25 cellular contexts compared by ENCODE assay signal in the genomic region with DNA sequence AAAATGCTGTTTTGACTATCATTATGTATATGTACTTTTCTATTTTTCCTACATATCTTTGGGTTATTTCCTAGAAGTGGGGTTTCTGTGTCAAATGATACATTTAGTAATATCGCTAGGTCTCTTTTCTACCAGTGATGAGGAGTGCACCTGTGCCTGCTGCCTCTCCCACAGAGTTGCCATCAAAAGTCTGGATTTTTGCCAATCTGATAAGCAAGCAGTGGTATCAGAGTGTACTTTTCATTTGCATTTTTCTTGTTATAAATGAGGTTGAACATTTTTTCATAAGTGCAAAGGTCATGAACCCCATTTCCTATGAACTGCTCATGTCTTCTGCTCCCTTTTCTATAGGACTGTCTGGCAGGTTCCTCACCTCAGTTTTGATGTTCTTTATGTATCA. TPM values are rescaled to one million over a fixed set of nuclear protein-coding genes. Genes with fewer than 3 reads are reported as not detected.
DNase-seq lines count a peak whose midpoint lies in the region; ATAC-seq and TF ChIP-seq lines count a peak whose summit lies in the region.
"Had no signal": no experiment of that assay in that cellular context is flagged by ENCODE, and none has a peak within 500 bp of the region (broad histone marks: within the 10 kb centered on the region; RNA-seq: fewer than 3 reads in every experiment).

No MANE protein-coding gene starts in this region.

- H3K4me1 Mint-ChIP-seq in CD8-positive, alpha-beta T cell (ENCODE audit: low read depth), result peaks cover 35% of the 10 kb centered on the region

- H3K4me3 ChIP-seq in CD8-positive, alpha-beta T cell (ENCODE audit: low read depth, low read length), result no peak overlapping the region
- H3K4me3 ChIP-seq in effector memory CD4-positive, alpha-beta T cell (ENCODE audit: insufficient read depth, low read depth, low read length, poor library complexity, severe bottlenecking), result no peak overlapping the region
- H3K4me3 ChIP-seq: GM23248, spleen, tibial artery had no signal

- H3K4me1 ChIP-seq in CD8-positive, alpha-beta T cell (ENCODE audit: insufficient read depth, low read length), result peaks cover 42% of the 10 kb centered on the region
- peaks cover 37% of the 10 kb centered on the region for H3K4me1 ChIP-seq in effector memory CD4-positive, alpha-beta T cell (ENCODE audit: control insufficient read depth, insufficient read depth, low read length, poor library complexity, severe bottlenecking)

- peaks cover 3% of the 10 kb centered on the region for H3K36me3 Mint-ChIP-seq in CD8-positive, alpha-beta T cell

- CTCF ChIA-PET in CD8-positive, alpha-beta T cell (lab: Charles Lee), result interaction anchor here (1.2 to 8.0 kb wide), 3 partner anchors 89 to 91 kb away, joined by 5 to 53 read pairs (median 18); no protein-coding TSS in a partner anchor

- H3K27me3 Mint-ChIP-seq in CD8-positive, alpha-beta T cell (ENCODE audit: low read depth), result no peaks in the 10 kb centered on the region
- H3K27me3 Mint-ChIP-seq: stimulated activated naive CD8-positive, alpha-beta T cell treated with anti-CD3 and anti-CD28 coated beads, Interleukin-15, amount 100 ng/mL, for 72 hours had no signal

- no peak overlapping the region for H3K27ac Mint-ChIP-seq in CD8-positive, alpha-beta T cell
- H3K27ac Mint-ChIP-seq: activated naive CD8-positive, alpha-beta T cell treated with anti-CD3 and anti-CD28 coated beads, Interleukin-2, amount 50 U/mL, for 24 hours; activated T-helper 2 cell treated with anti-CD3 and anti-CD28 coated beads, Interferon-gamma antibody, Interleukin-2, Interleukin-4, amounts not matched to agents 10 μg/mL and 5 μg/mL and 100 μg/mL, durations not matched to agents 14 hours and 24 hours and 36 hours; stimulated activated naive CD8-positive, alpha-beta T cell treated with anti-CD3 and anti-CD28 coated beads, Interleukin-15, amount 100 ng/mL, for 72 hours had no signal

- H3K27ac ChIP-seq in CD8-positive, alpha-beta T cell (ENCODE audit: low read depth, low read length), result no peak overlapping the region
- no peak overlapping the region for H3K27ac ChIP-seq in effector memory CD4-positive, alpha-beta T cell (ENCODE audit: insufficient read depth, low read length, poor library complexity, severe bottlenecking)
- H3K27ac ChIP-seq: GM23248, spleen, tibial artery had no signal

- no peaks in the 10 kb centered on the region for H3K36me3 ChIP-seq in CD8-positive, alpha-beta T cell (ENCODE audit: insufficient read depth, low read length)
- H3K36me3 ChIP-seq in effector memory CD4-positive, alpha-beta T cell (ENCODE audit: control insufficient read depth, insufficient read depth, low read length), result no peaks in the 10 kb centered on the region
- H3K36me3 ChIP-seq: spleen, tibial artery had no signal

- POLR2A ChIA-PET in CD8-positive, alpha-beta T cell (lab: Charles Lee), result no interaction called here

- TF ChIP-seq CTCF in CD8-positive, alpha-beta T cell (IDR thresholded peaks at IDR 0.05), result no peak

- intact Hi-C loops in CD8-positive, alpha-beta T cell (cut with DNase I, micrococcal nuclease), result loop anchor here in 1 of 2 experiments (5.0 kb wide), 1 partner anchor 450 kb away; no protein-coding TSS in a partner anchor

- H3K4me3 Mint-ChIP-seq in CD8-positive, alpha-beta T cell, result no peak overlapping the region
- H3K4me3 Mint-ChIP-seq: activated naive CD8-positive, alpha-beta T cell treated with anti-CD3 and anti-CD28 coated beads, Interleukin-2, amount 50 U/mL, for 24 hours had no signal

- peak; percentile 21 for ATAC-seq in CD8-positive, alpha-beta T cell
- no peak for ATAC-seq in esophagus mucosa
- ATAC-seq in HG03159 (IDR thresholded peaks at IDR 0.05; ENCODE audit: unreplicated experiment), result no peak
- ATAC-seq: activated naive CD8-positive, alpha-beta T cell treated with anti-CD3 and anti-CD28 coated beads, Interleukin-2, amount 50 U/mL, for 24 hours; Right ventricle myocardium inferior; stimulated activated naive CD8-positive, alpha-beta T cell treated with anti-CD3 and anti-CD28 coated beads, Interleukin-15, amount 100 ng/mL, for 72 hours had no signal

- peak; percentile 54 for DNase-seq in NCI-H748 (lab: John Stamatoyannopoulos, UW; ENCODE audit: unreplicated experiment)
- DNase-seq in NCI-H748 treated with DMSO at 0.1 percent for 48 hours (lab: John Stamatoyannopoulos, UW), result no peak
- no peak for DNase-seq in CD8-positive, alpha-beta T cell
- DNase-seq in NCI-H526 (lab: John Stamatoyannopoulos, UW), result peak; percentile 46 to 49
- DNase-seq in effector memory CD4-positive, alpha-beta T cell, result peak in 2 of 3 donors; percentile 12 to 25
- DNase-seq in SHP77 (lab: John Stamatoyannopoulos, UW), result no peak
- DNase-seq: 8988T; activated CD4-positive, alpha-beta T cell treated with anti-CD3 and anti-CD28 coated beads for 4 hours; activated naive CD8-positive, alpha-beta T cell treated with anti-CD3 and anti-CD28 coated beads, Interleukin-2, amount 50 U/mL, for 24 hours; GM23248; Kasumi-1; mammary epithelial cell; NCI-H1417 treated with DMSO at 0.1 percent for 48 hours; NCI-H524 treated with DMSO at 0.1 percent for 48 hours; nucleus accumbens; spleen; stimulated activated naive CD8-positive, alpha-beta T cell treated with anti-CD3 and anti-CD28 coated beads, Interleukin-15, amount 100 ng/mL, for 72 hours; SW 1271 had no signal

- no peaks in the 10 kb centered on the region for H3K9me3 Mint-ChIP-seq in CD8-positive, alpha-beta T cell
- H3K9me3 Mint-ChIP-seq: activated naive CD8-positive, alpha-beta T cell treated with anti-CD3 and anti-CD28 coated beads, Interleukin-2, amount 50 U/mL, for 24 hours; activated T-helper 2 cell treated with anti-CD3 and anti-CD28 coated beads, Interferon-gamma antibody, Interleukin-2, Interleukin-4, amounts not matched to agents 10 μg/mL and 5 μg/mL and 100 μg/mL, durations not matched to agents 14 hours and 24 hours and 36 hours; stimulated activated naive CD8-positive, alpha-beta T cell treated with anti-CD3 and anti-CD28 coated beads, Interleukin-15, amount 100 ng/mL, for 72 hours had no signal

- no peaks in the 10 kb centered on the region for H3K27me3 ChIP-seq in CD8-positive, alpha-beta T cell (ENCODE audit: insufficient read depth, low read length)
- H3K27me3 ChIP-seq in effector memory CD4-positive, alpha-beta T cell (replicated peaks; ENCODE audit: control insufficient read depth, insufficient read depth, low read length, poor library complexity, severe bottlenecking), result no peaks in the 10 kb centered on the region

- H3K9me3 ChIP-seq in CD8-positive, alpha-beta T cell (ENCODE audit: low read length), result no peaks in the 10 kb centered on the region
- H3K9me3 ChIP-seq in effector memory CD4-positive, alpha-beta T cell (ENCODE audit: control insufficient read depth, low read length), result no peaks in the 10 kb centered on the region
- H3K9me3 ChIP-seq: spleen, tibial artery had no signal

RNA-seq across cellular contexts. Expression of a gene that starts 1.8 kb away (rescaled TPM):
- total RNA-seq in CD8-positive, alpha-beta T cell, result under 1 TPM; 0.60 to 0.64 TPM
- not detected for total RNA-seq in esophagus mucosa
- total RNA-seq: activated T-helper 2 cell treated with anti-CD3 and anti-CD28 coated beads, Interferon-gamma antibody, Interleukin-2, Interleukin-4, amounts not matched to agents 10 μg/mL and 5 μg/mL and 100 μg/mL, durations not matched to agents 14 hours and 24 hours and 36 hours; GM23248; kidney epithelial cell; mammary epithelial cell; Right ventricle myocardium inferior had no signal

RNA-seq across cellular contexts. Expression of a gene that starts 2.3 kb away (rescaled TPM):
- total RNA-seq in CD8-positive, alpha-beta T cell, result 10 to 100 TPM; 24.9 to 25.7 TPM
- total RNA-seq in esophagus mucosa, result 1.6 TPM
- total RNA-seq: Daoy, GM23248 had no signal

RNA-seq across cellular contexts. Expression of a gene that starts 42.0 kb away (rescaled TPM):
- total RNA-seq in CD8-positive, alpha-beta T cell, result 10 to 100 TPM; 48.8 to 49.5 TPM
- total RNA-seq in esophagus mucosa, result 36.7 TPM

Comparison
In these comparisons a context has a peak if more than half of its experiments do, and no peak if none do; other contexts are left out.
1. DNase-seq: peak in NCI-H748 (single experiment), NCI-H526 (2 of 2) and effector memory CD4-positive, alpha-beta T cell (2 of 3); none in NCI-H748 treated with DMSO at 0.1 percent for 48 hours (single experiment), CD8-positive, alpha-beta T cell (0 of 7) and SHP77 (0 of 2).
2. RNA of a gene that starts 2.3 kb away (total RNA-seq): 24.9 to 25.7 TPM in CD8-positive, alpha-beta T cell; 1.6 TPM in esophagus mucosa (single experiment); every median in the first group is over 10 times any median in the second.